15 cellular contexts compared by ENCODE assay signal in genomic region chr17:15341966-15342365, GRCh38. TPM values are rescaled to one million over a fixed set of nuclear protein-coding genes. Genes with fewer than 3 reads are reported as not detected.
DNase-seq lines count a peak whose midpoint lies in the region; ATAC-seq and TF ChIP-seq lines count a peak whose summit lies in the region.
"Had no signal": no experiment of that assay in that cellular context is flagged by ENCODE, and none has a peak within 500 bp of the region (broad histone marks: within the 10 kb centered on the region; RNA-seq: fewer than 3 reads in every experiment).

No MANE protein-coding gene starts in this region.

- H3K4me1 Mint-ChIP-seq in neural crest cell: peaks cover 11% of the 10 kb centered on the region

- no peak for TF ChIP-seq CTCF in heart right ventricle (IDR thresholded peaks at IDR 0.05)
- TF ChIP-seq CTCF in fibroblast of mammary gland (conservative IDR thresholded peaks at IDR 0.05; ENCODE audit: control insufficient read depth, insufficient read depth, low read depth, low read length): no peak
- no peak for TF ChIP-seq CTCF in neural crest cell (conservative IDR thresholded peaks at IDR 0.05)
- no peak for TF ChIP-seq CTCF in uterus (IDR thresholded peaks at IDR 0.05)

- no peaks in the 10 kb centered on the region for H3K9me3 Mint-ChIP-seq in neural crest cell
- H3K9me3 Mint-ChIP-seq: activated naive CD4-positive, alpha-beta T cell treated with anti-CD3 and anti-CD28 coated beads, Interleukin-2, amount 50 U/mL, for 24 hours had no signal

- intact Hi-C loops in heart right ventricle (cut with DNase I): loop anchor here in 6 of 10 donors (5.0 to 10.0 kb wide), 5 partner anchors 65 to 163 kb away; partner anchors contain the start of gene PMP22 (in 1 of the 6)
- intact Hi-C loops in Right ventricle myocardium inferior (cut with DNase I): loop anchor here (5.0 kb wide), 2 partner anchors 80 to 160 kb away; no protein-coding TSS in a partner anchor
- intact Hi-C loops in uterus (cut with DNase I; ENCODE audit: low total_unique reads): no loop called here

- H3K27me3 ChIP-seq in heart right ventricle (peaks cover 0 to 58% (median 11%) of the 10 kb centered on the region in 7 donors), uterus (no peaks in the 10 kb centered on the region)

- H3K4me3 Mint-ChIP-seq in neural crest cell: peak overlapping the region; percentile 87
- H3K4me3 Mint-ChIP-seq: activated naive CD4-positive, alpha-beta T cell treated with anti-CD3 and anti-CD28 coated beads, Interleukin-2, amount 50 U/mL, for 24 hours had no signal

- no peak for TF ChIP-seq POLR2A in uterus (IDR thresholded peaks at IDR 0.05)

- DNase-seq in heart right ventricle (no peak), Right ventricle myocardium inferior (ENCODE audit: missing footprints) (no peak), fibroblast of mammary gland (ENCODE audit: low read depth) (no peak), neural crest cell (ENCODE audit: low read depth, low spot score) (no peak), uterus (no peak), NCI-H2081 (lab: John Stamatoyannopoulos, UW) (no peak), superior temporal gyrus (ENCODE audit: extremely low spot score) (no peak), activated gamma-delta T cell treated with Interleukin-2 at 50 U/mL for 16 hours (no peak)
- DNase-seq: NCI-H446; SHP77 treated with DMSO at 0.1 percent for 48 hours; stimulated activated naive CD4-positive, alpha-beta T cell treated with Interleukin-2 at 50 U/mL for 16 hours had no signal

- 79 to 90% methylated on average over 3 of the region's 3 CpGs for WGBS in heart right ventricle, 2 donors

- no peak for ATAC-seq in heart right ventricle
- no peak for ATAC-seq in Right ventricle myocardium inferior

- H3K27ac ChIP-seq in heart right ventricle: no peak overlapping the region
- no peak overlapping the region for H3K27ac ChIP-seq in uterus
- H3K27ac ChIP-seq: epithelial cell of prostate had no signal

- no peak overlapping the region for H3K27ac Mint-ChIP-seq in neural crest cell (ENCODE audit: unreplicated experiment)
- H3K27ac Mint-ChIP-seq: activated naive CD4-positive, alpha-beta T cell treated with anti-CD3 and anti-CD28 coated beads, Interleukin-2, amount 50 U/mL, for 24 hours had no signal

- peaks cover 0 to 13% (median 10%) of the 10 kb centered on the region in 9 donors for H3K4me1 ChIP-seq in heart right ventricle
- no peaks in the 10 kb centered on the region for H3K4me1 ChIP-seq in uterus

- no peaks in the 10 kb centered on the region for H3K36me3 ChIP-seq in heart right ventricle
- H3K36me3 ChIP-seq in uterus: no peaks in the 10 kb centered on the region

- H3K9me3 ChIP-seq in heart right ventricle: peaks cover 0 to 5% (median 0%) of the 10 kb centered on the region in 11 donors
- no peaks in the 10 kb centered on the region for H3K9me3 ChIP-seq in uterus

- peaks cover 71% of the 10 kb centered on the region for H3K27me3 Mint-ChIP-seq in neural crest cell (ENCODE audit: low read depth)

- H3K4me3 ChIP-seq in heart right ventricle: peak overlapping the region; percentile 29 to 68 (median 58)
- H3K4me3 ChIP-seq in fibroblast of mammary gland (ENCODE audit: control insufficient read depth, low read depth, low read length): peak overlapping the region; percentile 31
- peak overlapping the region; percentile 32 to 51 for H3K4me3 ChIP-seq in uterus

- no peaks in the 10 kb centered on the region for H3K36me3 Mint-ChIP-seq in neural crest cell (ENCODE audit: low read depth)

RNA-seq across cellular contexts. Expression of gene TEKT3, which starts 0.6 kb away (rescaled TPM):
- total RNA-seq in heart right ventricle: 1 to 10 TPM in 1 of 10 donors, under 1 TPM in 6, not detected in 3; 0.26 to 1.1 (median 0.68) TPM
- polyA plus RNA-seq in heart right ventricle: under 1 TPM; 0.14 to 0.88 TPM
- total RNA-seq in Right ventricle myocardium inferior: 0.51 TPM
- total RNA-seq in neural crest cell: 0.42 and 0.55 TPM in 2 replicates
- total RNA-seq in uterus: 1 to 10 TPM in 1 of 4 donors, under 1 TPM in 2, not detected in 1; 0.51 to 2.6 (median 0.90) TPM
- total RNA-seq: LHCN-M2, lung microvascular endothelial cell had no signal
